1 cellular context compared by ENCODE assay signal in the genomic region with DNA sequence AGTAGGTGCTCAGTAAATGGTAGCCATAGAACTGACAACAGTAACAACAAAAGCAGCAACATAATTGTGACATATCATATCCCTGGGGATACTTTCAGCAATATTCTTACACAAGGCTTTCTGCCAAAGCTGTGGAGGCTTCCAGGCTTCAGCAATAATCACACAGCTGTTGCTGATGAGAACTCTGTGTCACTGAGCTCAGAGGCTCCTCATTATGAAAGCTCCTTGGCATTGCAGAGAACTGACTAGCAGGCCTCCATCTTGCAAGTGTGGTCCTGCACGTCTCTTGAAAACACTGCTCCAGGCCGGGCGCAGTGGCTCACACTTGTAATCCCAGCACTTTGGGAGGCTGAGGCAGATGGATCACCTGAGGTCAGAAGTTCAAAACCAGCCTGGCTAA.
TF ChIP-seq lines count a peak whose summit lies in the region.

No MANE protein-coding gene starts in this region.

TF ChIP-seq in K562, 482 proteins besides CTCF, POLR2A, EP300 and RAD21 (continued from another document):
- no peak for TF ChIP-seq GATAD2B (IDR thresholded peaks at IDR 0.05; ENCODE audit: borderline replicate concordance)
- TF ChIP-seq, protein P1, sequence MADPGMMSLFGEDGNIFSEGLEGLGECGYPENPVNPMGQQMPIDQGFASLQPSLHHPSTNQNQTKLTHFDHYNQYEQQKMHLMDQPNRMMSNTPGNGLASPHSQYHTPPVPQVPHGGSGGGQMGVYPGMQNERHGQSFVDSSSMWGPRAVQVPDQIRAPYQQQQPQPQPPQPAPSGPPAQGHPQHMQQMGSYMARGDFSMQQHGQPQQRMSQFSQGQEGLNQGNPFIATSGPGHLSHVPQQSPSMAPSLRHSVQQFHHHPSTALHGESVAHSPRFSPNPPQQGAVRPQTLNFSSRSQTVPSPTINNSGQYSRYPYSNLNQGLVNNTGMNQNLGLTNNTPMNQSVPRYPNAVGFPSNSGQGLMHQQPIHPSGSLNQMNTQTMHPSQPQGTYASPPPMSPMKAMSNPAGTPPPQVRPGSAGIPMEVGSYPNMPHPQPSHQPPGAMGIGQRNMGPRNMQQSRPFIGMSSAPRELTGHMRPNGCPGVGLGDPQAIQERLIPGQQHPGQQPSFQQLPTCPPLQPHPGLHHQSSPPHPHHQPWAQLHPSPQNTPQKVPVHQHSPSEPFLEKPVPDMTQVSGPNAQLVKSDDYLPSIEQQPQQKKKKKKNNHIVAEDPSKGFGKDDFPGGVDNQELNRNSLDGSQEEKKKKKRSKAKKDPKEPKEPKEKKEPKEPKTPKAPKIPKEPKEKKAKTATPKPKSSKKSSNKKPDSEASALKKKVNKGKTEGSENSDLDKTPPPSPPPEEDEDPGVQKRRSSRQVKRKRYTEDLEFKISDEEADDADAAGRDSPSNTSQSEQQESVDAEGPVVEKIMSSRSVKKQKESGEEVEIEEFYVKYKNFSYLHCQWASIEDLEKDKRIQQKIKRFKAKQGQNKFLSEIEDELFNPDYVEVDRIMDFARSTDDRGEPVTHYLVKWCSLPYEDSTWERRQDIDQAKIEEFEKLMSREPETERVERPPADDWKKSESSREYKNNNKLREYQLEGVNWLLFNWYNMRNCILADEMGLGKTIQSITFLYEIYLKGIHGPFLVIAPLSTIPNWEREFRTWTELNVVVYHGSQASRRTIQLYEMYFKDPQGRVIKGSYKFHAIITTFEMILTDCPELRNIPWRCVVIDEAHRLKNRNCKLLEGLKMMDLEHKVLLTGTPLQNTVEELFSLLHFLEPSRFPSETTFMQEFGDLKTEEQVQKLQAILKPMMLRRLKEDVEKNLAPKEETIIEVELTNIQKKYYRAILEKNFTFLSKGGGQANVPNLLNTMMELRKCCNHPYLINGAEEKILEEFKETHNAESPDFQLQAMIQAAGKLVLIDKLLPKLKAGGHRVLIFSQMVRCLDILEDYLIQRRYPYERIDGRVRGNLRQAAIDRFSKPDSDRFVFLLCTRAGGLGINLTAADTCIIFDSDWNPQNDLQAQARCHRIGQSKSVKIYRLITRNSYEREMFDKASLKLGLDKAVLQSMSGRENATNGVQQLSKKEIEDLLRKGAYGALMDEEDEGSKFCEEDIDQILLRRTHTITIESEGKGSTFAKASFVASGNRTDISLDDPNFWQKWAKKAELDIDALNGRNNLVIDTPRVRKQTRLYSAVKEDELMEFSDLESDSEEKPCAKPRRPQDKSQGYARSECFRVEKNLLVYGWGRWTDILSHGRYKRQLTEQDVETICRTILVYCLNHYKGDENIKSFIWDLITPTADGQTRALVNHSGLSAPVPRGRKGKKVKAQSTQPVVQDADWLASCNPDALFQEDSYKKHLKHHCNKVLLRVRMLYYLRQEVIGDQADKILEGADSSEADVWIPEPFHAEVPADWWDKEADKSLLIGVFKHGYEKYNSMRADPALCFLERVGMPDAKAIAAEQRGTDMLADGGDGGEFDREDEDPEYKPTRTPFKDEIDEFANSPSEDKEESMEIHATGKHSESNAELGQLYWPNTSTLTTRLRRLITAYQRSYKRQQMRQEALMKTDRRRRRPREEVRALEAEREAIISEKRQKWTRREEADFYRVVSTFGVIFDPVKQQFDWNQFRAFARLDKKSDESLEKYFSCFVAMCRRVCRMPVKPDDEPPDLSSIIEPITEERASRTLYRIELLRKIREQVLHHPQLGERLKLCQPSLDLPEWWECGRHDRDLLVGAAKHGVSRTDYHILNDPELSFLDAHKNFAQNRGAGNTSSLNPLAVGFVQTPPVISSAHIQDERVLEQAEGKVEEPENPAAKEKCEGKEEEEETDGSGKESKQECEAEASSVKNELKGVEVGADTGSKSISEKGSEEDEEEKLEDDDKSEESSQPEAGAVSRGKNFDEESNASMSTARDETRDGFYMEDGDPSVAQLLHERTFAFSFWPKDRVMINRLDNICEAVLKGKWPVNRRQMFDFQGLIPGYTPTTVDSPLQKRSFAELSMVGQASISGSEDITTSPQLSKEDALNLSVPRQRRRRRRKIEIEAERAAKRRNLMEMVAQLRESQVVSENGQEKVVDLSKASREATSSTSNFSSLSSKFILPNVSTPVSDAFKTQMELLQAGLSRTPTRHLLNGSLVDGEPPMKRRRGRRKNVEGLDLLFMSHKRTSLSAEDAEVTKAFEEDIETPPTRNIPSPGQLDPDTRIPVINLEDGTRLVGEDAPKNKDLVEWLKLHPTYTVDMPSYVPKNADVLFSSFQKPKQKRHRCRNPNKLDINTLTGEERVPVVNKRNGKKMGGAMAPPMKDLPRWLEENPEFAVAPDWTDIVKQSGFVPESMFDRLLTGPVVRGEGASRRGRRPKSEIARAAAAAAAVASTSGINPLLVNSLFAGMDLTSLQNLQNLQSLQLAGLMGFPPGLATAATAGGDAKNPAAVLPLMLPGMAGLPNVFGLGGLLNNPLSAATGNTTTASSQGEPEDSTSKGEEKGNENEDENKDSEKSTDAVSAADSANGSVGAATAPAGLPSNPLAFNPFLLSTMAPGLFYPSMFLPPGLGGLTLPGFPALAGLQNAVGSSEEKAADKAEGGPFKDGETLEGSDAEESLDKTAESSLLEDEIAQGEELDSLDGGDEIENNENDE (IDR thresholded peaks at IDR 0.05; ENCODE audit: low read depth, low read length), result no peak
- no peak for TF ChIP-seq ZNF174 (CRISPR knock-in tag; IDR thresholded peaks at IDR 0.05)
- no peak for TF ChIP-seq KLF16 (IDR thresholded peaks at IDR 0.05)
- TF ChIP-seq GTF2F1 (IDR thresholded peaks at IDR 0.05; ENCODE audit: low read depth, low read length), result no peak
- TF ChIP-seq, protein P2, sequence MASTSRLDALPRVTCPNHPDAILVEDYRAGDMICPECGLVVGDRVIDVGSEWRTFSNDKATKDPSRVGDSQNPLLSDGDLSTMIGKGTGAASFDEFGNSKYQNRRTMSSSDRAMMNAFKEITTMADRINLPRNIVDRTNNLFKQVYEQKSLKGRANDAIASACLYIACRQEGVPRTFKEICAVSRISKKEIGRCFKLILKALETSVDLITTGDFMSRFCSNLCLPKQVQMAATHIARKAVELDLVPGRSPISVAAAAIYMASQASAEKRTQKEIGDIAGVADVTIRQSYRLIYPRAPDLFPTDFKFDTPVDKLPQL (IDR thresholded peaks at IDR 0.05; ENCODE audit: extremely low read depth, insufficient read length), result no peak
- TF ChIP-seq, protein P3, sequence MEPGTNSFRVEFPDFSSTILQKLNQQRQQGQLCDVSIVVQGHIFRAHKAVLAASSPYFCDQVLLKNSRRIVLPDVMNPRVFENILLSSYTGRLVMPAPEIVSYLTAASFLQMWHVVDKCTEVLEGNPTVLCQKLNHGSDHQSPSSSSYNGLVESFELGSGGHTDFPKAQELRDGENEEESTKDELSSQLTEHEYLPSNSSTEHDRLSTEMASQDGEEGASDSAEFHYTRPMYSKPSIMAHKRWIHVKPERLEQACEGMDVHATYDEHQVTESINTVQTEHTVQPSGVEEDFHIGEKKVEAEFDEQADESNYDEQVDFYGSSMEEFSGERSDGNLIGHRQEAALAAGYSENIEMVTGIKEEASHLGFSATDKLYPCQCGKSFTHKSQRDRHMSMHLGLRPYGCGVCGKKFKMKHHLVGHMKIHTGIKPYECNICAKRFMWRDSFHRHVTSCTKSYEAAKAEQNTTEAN (CRISPR knock-in tag; IDR thresholded peaks at IDR 0.05), result no peak
